8 cellular contexts compared by ENCODE assay signal in the genomic region with DNA sequence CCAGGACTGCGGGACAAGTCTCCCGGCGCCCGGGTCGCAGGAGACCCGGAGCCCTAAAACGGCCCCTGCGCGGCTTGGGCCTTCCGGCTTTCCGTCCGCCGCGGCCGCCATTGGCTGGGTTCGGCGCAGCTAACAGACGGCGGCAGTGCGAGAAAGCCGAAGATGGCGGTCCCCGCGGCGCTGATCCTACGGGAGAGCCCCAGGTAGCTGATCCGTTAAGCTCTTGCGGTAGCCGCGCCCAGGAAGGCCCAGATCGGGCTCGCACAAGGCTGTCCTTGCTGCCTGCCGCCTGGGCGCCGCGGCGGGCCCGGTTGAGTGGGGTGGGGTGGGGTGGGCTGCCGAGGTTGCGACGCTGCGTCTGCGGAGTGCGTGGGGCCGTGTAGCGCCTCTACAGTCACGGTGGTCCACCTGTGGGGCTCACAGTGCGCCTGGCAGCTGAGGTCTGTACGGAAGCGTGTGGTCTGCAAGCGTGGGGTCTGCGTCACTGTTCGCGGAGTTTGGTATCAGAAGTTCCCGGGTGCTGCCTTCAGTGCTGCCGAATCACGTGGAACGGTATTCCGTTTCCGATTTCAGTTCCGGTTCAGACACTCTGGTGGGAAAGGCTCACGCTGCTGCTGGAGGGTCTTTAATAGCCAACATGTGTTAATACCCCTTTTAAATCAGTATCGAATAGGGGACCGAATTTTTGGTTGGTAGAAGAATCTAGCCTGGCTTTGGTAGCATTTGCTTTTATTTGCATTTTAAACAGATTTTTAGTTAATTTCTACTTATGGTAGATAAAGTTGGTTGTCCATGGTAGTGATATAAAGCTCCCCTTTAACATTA. TPM values are rescaled to one million over a fixed set of nuclear protein-coding genes. Genes with fewer than 3 reads are reported as not detected.
DNase-seq lines count a peak whose midpoint lies in the region.

A gene (plus strand): TSS at position 135 of the 825 bp plus-strand sequence.

- CTCF ChIA-PET in activated naive CD4-positive, alpha-beta T cell treated with anti-CD3 and anti-CD28 coated beads for 36 hours (lab: Charles Lee), result interaction anchor here (1.7 kb wide), 1 partner anchor 9 kb away, joined by 4 read pairs; no protein-coding TSS in a partner anchor

- no peaks in the 10 kb centered on the region for H3K36me3 ChIP-seq in HAP-1 (replicated peaks)
- peaks cover 15% of the 10 kb centered on the region for H3K36me3 ChIP-seq in MG63

- DNase-seq in GF-D8 (lab: John Stamatoyannopoulos, UW) (peak; percentile 47), HAP-1 (ENCODE audit: low spot score in 2 of 2) (peak; percentile 76 to 78), MG63 (peak; percentile 88), SK-N-DZ (ENCODE audit: low spot score) (peak; percentile 82), germinal center (ENCODE audit: low spot score) (peak; percentile 75), non-pigmented ciliary epithelial cell (ENCODE audit: low read depth) (peak; percentile 44), substantia nigra (lab: John Stamatoyannopoulos, UW) (peak in 48 of 49 donors; percentile 36 to 85 (median 65))
- peak; percentile 81 for DNase-seq in activated naive CD4-positive, alpha-beta T cell treated with anti-CD3 and anti-CD28 coated beads for 36 hours

- peak within 1 kb of the TSS; percentile 97 for H3K27ac Mint-ChIP-seq in activated naive CD4-positive, alpha-beta T cell treated with anti-CD3 and anti-CD28 coated beads for 36 hours

- H3K36me3 Mint-ChIP-seq in activated naive CD4-positive, alpha-beta T cell treated with anti-CD3 and anti-CD28 coated beads for 36 hours (ENCODE audit: low read depth), result peaks cover 40% of the 10 kb centered on the region

- H3K27me3 ChIP-seq in HAP-1 (ENCODE audit: low read depth) (no peaks in the 10 kb centered on the region), MG63 (no peaks in the 10 kb centered on the region)

- H3K9me3 ChIP-seq in HAP-1, result no peaks in the 10 kb centered on the region
- H3K9me3 ChIP-seq in MG63, result no peaks in the 10 kb centered on the region

- peaks cover 45% of the 10 kb centered on the region for H3K4me1 Mint-ChIP-seq in activated naive CD4-positive, alpha-beta T cell treated with anti-CD3 and anti-CD28 coated beads for 36 hours (ENCODE audit: low read depth)

- peak within 1 kb of the TSS; percentile 91 for H3K4me3 Mint-ChIP-seq in activated naive CD4-positive, alpha-beta T cell treated with anti-CD3 and anti-CD28 coated beads for 36 hours

- in situ Hi-C loops in HAP-1 (cut with MboI; ENCODE audit: low sequenced_read_pairs), result no loop called here

- peak within 1 kb of the TSS; percentile 63 for H3K27ac ChIP-seq in substantia nigra (ENCODE audit: low read depth, low read length, poor library complexity, severe bottlenecking)

- intact Hi-C loops in activated naive CD4-positive, alpha-beta T cell treated with anti-CD3 and anti-CD28 coated beads for 36 hours (cut with micrococcal nuclease), result loop anchor here (1.0 to 5.0 kb wide), 6 partner anchors 9 to 823 kb away; a partner anchor contains a TSS

- peaks cover 10% of the 10 kb centered on the region for H3K4me1 ChIP-seq in HAP-1

- no peaks in the 10 kb centered on the region for H3K27me3 Mint-ChIP-seq in activated naive CD4-positive, alpha-beta T cell treated with anti-CD3 and anti-CD28 coated beads for 36 hours (ENCODE audit: low read depth)

- no peaks in the 10 kb centered on the region for H3K9me3 Mint-ChIP-seq in activated naive CD4-positive, alpha-beta T cell treated with anti-CD3 and anti-CD28 coated beads for 36 hours

- peak within 1 kb of the TSS; percentile 62 for H3K4me3 ChIP-seq in HAP-1
- peak within 1 kb of the TSS; percentile 92 for H3K4me3 ChIP-seq in MG63

RNA-seq across cellular contexts. Expression of the gene that starts here (rescaled TPM):
- total RNA-seq in MG63 (2014; rRNA removed; shearing (Covaris generic); ENCODE audit: low replicate concordance), result 37.3 and 58.3 TPM in 2 replicates
- 37.4 and 42.6 TPM in 2 replicates for polyA plus RNA-seq in SK-N-DZ (2014; cell fraction: cytosol; rRNA removed)
- 19.1 and 31.7 TPM in 2 replicates for polyA plus RNA-seq in SK-N-DZ (2014; cell fraction: nucleus; rRNA removed)
- 10 to 100 TPM; 30.0 to 30.9 TPM for total RNA-seq in activated naive CD4-positive, alpha-beta T cell treated with anti-CD3 and anti-CD28 coated beads for 36 hours

Comparison
In these comparisons a context has a peak if more than half of its experiments do, and no peak if none do; other contexts are left out.
1. Peak in every context shown above with its lines: DNase-seq, H3K4me3 ChIP-seq and H3K27ac ChIP-seq.